Comparison of ENCODE assay signal across 13 cellular contexts in genomic region chr4:167602157-167602556, GRCh38.
DNase-seq lines count a peak whose midpoint lies in the region; ATAC-seq and TF ChIP-seq lines count a peak whose summit lies in the region.
"Had no signal": no experiment of that assay in that cellular context is flagged by ENCODE, and none has a peak within 500 bp of the region (broad histone marks: within the 10 kb centered on the region; RNA-seq: fewer than 3 reads in every experiment).

No MANE protein-coding gene starts in this region.

- H4K20me1 ChIP-seq in HCT116 (ENCODE audit: insufficient read depth), result no peaks in the 10 kb centered on the region

- H3K27me3 ChIP-seq in HCT116 (ENCODE audit: insufficient read depth, low read length) (no peaks in the 10 kb centered on the region), RWPE2 (ENCODE audit: insufficient read depth, poor library complexity, severe bottlenecking) (no peaks in the 10 kb centered on the region)
- no peaks in the 10 kb centered on the region for H3K27me3 ChIP-seq in effector memory CD4-positive, alpha-beta T cell (replicated peaks; ENCODE audit: control insufficient read depth, insufficient read depth, low read length, poor library complexity, severe bottlenecking)
- H3K27me3 ChIP-seq: BE2C had no signal

- H3K9me2 ChIP-seq in HCT116 (ENCODE audit: insufficient read depth), result no peaks in the 10 kb centered on the region

- H3K4me3 ChIP-seq in HCT116 (replicated peaks in 1 of 2; ENCODE audit: low read depth in 1 of 2, low read length in 2 of 2) (no peak overlapping the region), RWPE2 (ENCODE audit: severe bottlenecking) (no peak overlapping the region)
- H3K4me3 ChIP-seq in effector memory CD4-positive, alpha-beta T cell (ENCODE audit: insufficient read depth, low read depth, low read length, poor library complexity, severe bottlenecking), result no peak overlapping the region
- H3K4me3 ChIP-seq: GM12878 had no signal

- POLR2A ChIA-PET in HCT116 (lab: Charles Lee), result no interaction called here

- intact Hi-C loops in HCT116 (cut with micrococcal nuclease) (no loop called here), left cardiac atrium (cut with DNase I) (no loop called here)

- no peak for DNase-seq in HCT116 (ENCODE audit: low read depth, low spot score)
- DNase-seq in RWPE2 (ENCODE audit: low spot score), result no peak
- DNase-seq in epithelial cell of prostate (ENCODE audit: low read depth, low spot score), result peak; percentile 36
- DNase-seq in effector memory CD4-positive, alpha-beta T cell, result no peak
- no peak for DNase-seq in NCI-H1092 treated with DMSO at 0.1 percent for 48 hours (lab: John Stamatoyannopoulos, UW)
- no peak for DNase-seq in left cardiac atrium
- DNase-seq: BE2C; CD4-positive, alpha-beta memory T cell; DMS79; H7 had no signal

- no TSS peak for BruUV-seq in HCT116 (replicated peaks; lab: Mats Ljungman, UMichigan)

- TF ChIP-seq CTCF in HCT116 (IDR thresholded peaks at IDR 0.05 in 2 of 3, conservative IDR thresholded peaks at IDR 0.05 in 1 of 3; ENCODE audit: borderline replicate concordance in 1 of 3, insufficient read depth in 1 of 3, low read depth in 2 of 3, low read length in 2 of 3) (no peak), RWPE2 (IDR thresholded peaks at IDR 0.05; ENCODE audit: poor library complexity, severe bottlenecking) (no peak)

- no peak overlapping the region for H3K27ac ChIP-seq in HCT116 (ENCODE audit: low read depth, low read length)
- H3K27ac ChIP-seq in RWPE2 (ENCODE audit: poor library complexity, severe bottlenecking), result no peak overlapping the region
- no peak overlapping the region for H3K27ac ChIP-seq in epithelial cell of prostate
- no peak overlapping the region for H3K27ac ChIP-seq in effector memory CD4-positive, alpha-beta T cell (ENCODE audit: insufficient read depth, low read length, poor library complexity, severe bottlenecking)
- H3K27ac ChIP-seq: C4-2B had no signal

- RAD21 ChIA-PET in HCT116 (lab: Charles Lee; ENCODE audit: low non-redundant PET in 1 of 2, low total read pairs in 2 of 2, uncharacterized antibody in 2 of 2, unreplicated experiment in 2 of 2), result no interaction called here

- no peak overlapping the region for H3K9ac ChIP-seq in HCT116 (ENCODE audit: low read length)

- no peak for TF ChIP-seq POLR2A in HCT116 (IDR thresholded peaks at IDR 0.05; ENCODE audit: borderline replicate concordance, extremely low read depth, insufficient read depth, insufficient read length)

- H3K9me3 ChIP-seq in HCT116 (ENCODE audit: control insufficient read depth in 1 of 2, insufficient read depth in 1 of 2, low read depth in 1 of 2, low read length in 2 of 2), result no peaks in the 10 kb centered on the region
- no peaks in the 10 kb centered on the region for H3K9me3 ChIP-seq in RWPE2 (ENCODE audit: severe bottlenecking)
- H3K9me3 ChIP-seq in effector memory CD4-positive, alpha-beta T cell (ENCODE audit: control insufficient read depth, low read length), result no peaks in the 10 kb centered on the region
- H3K9me3 ChIP-seq: BE2C had no signal

- TF ChIP-seq RAD21 in HCT116 (IDR thresholded peaks at IDR 0.05; ENCODE audit: low read depth), result no peak

- H2AFZ ChIP-seq in HCT116 (ENCODE audit: low read depth, low read length, poor library complexity, severe bottlenecking), result peak overlapping the region; percentile 27

- no peak overlapping the region for H3K4me2 ChIP-seq in HCT116 (ENCODE audit: low read length)

- CTCF ChIA-PET in HCT116 (lab: Charles Lee), result no interaction called here

- no peaks in the 10 kb centered on the region for H3K36me3 ChIP-seq in HCT116 (ENCODE audit: control insufficient read depth in 1 of 2, insufficient read depth in 2 of 2, low read length in 2 of 2)
- H3K36me3 ChIP-seq in RWPE2 (ENCODE audit: low read depth), result no peaks in the 10 kb centered on the region
- no peaks in the 10 kb centered on the region for H3K36me3 ChIP-seq in effector memory CD4-positive, alpha-beta T cell (ENCODE audit: control insufficient read depth, insufficient read depth, low read length)
- H3K36me3 ChIP-seq: BE2C had no signal

- no peak for ATAC-seq in HCT116
- ATAC-seq in RWPE2 (ENCODE audit: low read depth), result peak; percentile 25; the same call in 1 of the 3 replicates
- no peak for ATAC-seq in GM21390 (IDR thresholded peaks at IDR 0.05; ENCODE audit: unreplicated experiment)
- no peak for ATAC-seq in left cardiac atrium
- ATAC-seq: GM12878 had no signal

- H3K4me1 ChIP-seq in HCT116 (ENCODE audit: control insufficient read depth in 1 of 2, insufficient read depth in 2 of 2, low read length in 2 of 2) (no peaks in the 10 kb centered on the region), RWPE2 (ENCODE audit: insufficient read depth, poor library complexity, severe bottlenecking) (peaks cover 5% of the 10 kb centered on the region)
- no peaks in the 10 kb centered on the region for H3K4me1 ChIP-seq in effector memory CD4-positive, alpha-beta T cell (ENCODE audit: control insufficient read depth, insufficient read depth, low read length, poor library complexity, severe bottlenecking)

- H3K79me2 ChIP-seq in HCT116 (ENCODE audit: insufficient read depth, low read length), result no peaks in the 10 kb centered on the region

TF ChIP-seq in HCT116, 20 proteins besides CTCF, POLR2A, EP300 and RAD21:
- TF ChIP-seq ZNF274 (IDR thresholded peaks at IDR 0.05; ENCODE audit: low read depth, low read length), result no peak
- TF ChIP-seq POLR2AphosphoS5 (IDR thresholded peaks at IDR 0.05; ENCODE audit: low read depth, low read length), result no peak
- TF ChIP-seq EGR1 (IDR thresholded peaks at IDR 0.05; ENCODE audit: low read depth), result no peak
- TF ChIP-seq SRF (IDR thresholded peaks at IDR 0.05; ENCODE audit: low read depth), result no peak
- no peak for TF ChIP-seq EZH2 (IDR thresholded peaks at IDR 0.05)
- no peak for TF ChIP-seq SP1 (IDR thresholded peaks at IDR 0.05; ENCODE audit: low read depth)
- no peak for TF ChIP-seq REST (IDR thresholded peaks at IDR 0.05; ENCODE audit: low read depth)
- TF ChIP-seq ATF3 (IDR thresholded peaks at IDR 0.05), result no peak
- no peak for TF ChIP-seq JUND (IDR thresholded peaks at IDR 0.05)
- no peak for TF ChIP-seq SIN3A (IDR thresholded peaks at IDR 0.05; ENCODE audit: low read depth)
- no peak for TF ChIP-seq ZBTB33 (IDR thresholded peaks at IDR 0.05; ENCODE audit: extremely low read depth, insufficient replicate concordance, low read length)
- TF ChIP-seq EZH2phosphoT487 (IDR thresholded peaks at IDR 0.05; ENCODE audit: borderline replicate concordance), result no peak
- TF ChIP-seq MAX (IDR thresholded peaks at IDR 0.05), result no peak
- TF ChIP-seq TCF7L2 (IDR thresholded peaks at IDR 0.05; ENCODE audit: borderline replicate concordance, extremely low read depth, insufficient read depth, insufficient read length), result no peak
- TF ChIP-seq CBX3 (IDR thresholded peaks at IDR 0.05; ENCODE audit: low read depth), result no peak
- TF ChIP-seq CEBPB (IDR thresholded peaks at IDR 0.05; ENCODE audit: low read depth), result no peak
